Comparison of ENCODE assay signal across 16 cellular contexts in the genomic region with DNA sequence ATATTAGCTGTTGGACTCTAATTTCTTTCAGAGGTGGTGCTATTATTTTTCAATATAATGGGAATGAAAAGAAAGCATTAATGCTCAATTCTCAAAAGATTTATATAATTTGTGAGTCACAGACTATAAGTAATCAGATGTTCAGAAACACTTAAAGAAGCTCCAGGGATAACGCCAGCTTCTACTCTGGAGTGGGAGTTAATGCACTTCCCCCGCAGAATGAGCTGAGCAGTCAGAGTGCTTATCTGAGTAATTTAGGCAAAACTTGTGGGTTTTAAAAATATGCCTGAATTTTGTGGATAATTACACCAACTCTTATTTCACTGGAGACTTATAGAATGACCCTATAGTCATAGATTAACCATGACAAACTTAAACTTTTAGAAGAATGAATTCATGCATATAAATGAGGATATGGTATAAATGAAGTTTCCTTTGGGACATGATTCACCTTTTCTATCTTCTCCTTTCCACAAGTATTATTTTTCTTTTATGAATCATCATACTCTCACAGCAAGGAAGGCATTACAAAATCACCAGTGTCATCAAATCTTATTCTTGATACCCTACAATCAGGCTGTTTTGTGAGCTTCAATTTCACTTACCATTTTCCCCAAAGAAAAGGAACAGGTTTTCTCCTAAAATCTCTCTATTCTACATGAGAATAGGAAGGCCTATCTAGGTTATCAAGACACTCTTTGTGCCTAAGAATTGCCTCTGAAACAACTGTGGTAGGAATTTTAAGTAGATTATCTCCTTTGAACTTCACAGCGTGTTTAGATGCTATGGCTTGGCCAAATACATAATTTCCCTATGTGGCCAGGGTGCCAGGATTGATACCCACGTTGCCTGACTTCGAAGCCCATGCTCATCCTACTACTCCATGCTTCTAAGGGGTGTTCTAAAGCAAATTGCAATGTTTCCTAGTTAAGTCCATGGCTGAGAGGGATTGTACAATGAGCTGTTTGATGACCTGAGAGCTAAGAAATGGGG.
DNase-seq lines count a peak whose midpoint lies in the region; ATAC-seq and TF ChIP-seq lines count a peak whose summit lies in the region.
"Had no signal": no experiment of that assay in that cellular context is flagged by ENCODE, and none has a peak within 500 bp of the region (broad histone marks: within the 10 kb centered on the region; RNA-seq: fewer than 3 reads in every experiment).

No MANE protein-coding gene starts in this region.

- H3K4me2 ChIP-seq in H9 (ENCODE audit: insufficient read depth, insufficient read length, low read length): no peak overlapping the region

- no peak overlapping the region for H4K8ac ChIP-seq in H9 (replicated peaks; ENCODE audit: insufficient read length, low read depth, low read length)

- H3K27me3 Mint-ChIP-seq in H9 (ENCODE audit: low read depth): peaks cover 2% of the 10 kb centered on the region
- H3K27me3 Mint-ChIP-seq: CD4-positive, CD25-positive, alpha-beta regulatory T cell; T-cell had no signal

- no peak overlapping the region for H2BK20ac ChIP-seq in H9 (ENCODE audit: low read depth, low read length, poor library complexity, severe bottlenecking)

- no peaks in the 10 kb centered on the region for H3K27me3 ChIP-seq in H9 (ENCODE audit: insufficient read depth, low read length)

- peaks cover 0 to 2% (median 0%) of the 10 kb centered on the region in 3 experiments; a peak in 2 of 7 replicates for H3K36me3 Mint-ChIP-seq in H9 (ENCODE audit: insufficient read depth in 1 of 3, low read depth in 3 of 3)
- H3K36me3 Mint-ChIP-seq: CD4-positive, CD25-positive, alpha-beta regulatory T cell; T-cell had no signal

- no peak overlapping the region for H3K9ac ChIP-seq in H9 (ENCODE audit: extremely low read depth, insufficient read length, low read length)

- H3K27ac Mint-ChIP-seq in H9: peak overlapping the region in 2 of 3 experiments; percentile 4 to 28; a peak in 2 of 7 replicates
- H3K27ac Mint-ChIP-seq: CD4-positive, CD25-positive, alpha-beta regulatory T cell; T-cell had no signal

- no peak overlapping the region for H2BK120ac ChIP-seq in H9 (ENCODE audit: low read depth, low read length, poor library complexity, severe bottlenecking)

- no peak overlapping the region for H2BK15ac ChIP-seq in H9 (ENCODE audit: low read depth, low read length)

- H4K5ac ChIP-seq in H9 (ENCODE audit: insufficient read length, low read depth, low read length): no peak overlapping the region

- intact Hi-C loops in mucosa of descending colon (cut with DNase I, micrococcal nuclease): no loop called here

- H4K20me1 ChIP-seq in H9 (ENCODE audit: control insufficient read depth, insufficient read depth, insufficient read length): no peaks in the 10 kb centered on the region

- H3K14ac ChIP-seq in H9 (ENCODE audit: insufficient read depth, low read length): no peak overlapping the region

- H3K4me3 ChIP-seq in fibroblast of mammary gland (ENCODE audit: control insufficient read depth, low read depth, low read length) (no peak overlapping the region), mucosa of descending colon (no peak overlapping the region)

- no peak overlapping the region for H3T11ph ChIP-seq in H9 (ENCODE audit: low read length)

- H4K91ac ChIP-seq in H9 (ENCODE audit: insufficient read length, low read depth, low read length): no peak overlapping the region

- H3K18ac ChIP-seq in H9 (ENCODE audit: insufficient read length, low read depth, low read length): no peak overlapping the region

- no peak overlapping the region for H2AK5ac ChIP-seq in H9 (ENCODE audit: insufficient read length, low read length)

- H3K4me3 Mint-ChIP-seq in H9: 0 out of 5 replicates have a peak overlapping the region, but pooled peaks of 1 of the 2 experiments have one; percentile 3
- H3K4me3 Mint-ChIP-seq: CD4-positive, CD25-positive, alpha-beta regulatory T cell; T-cell had no signal

- H3K23ac ChIP-seq in H9 (ENCODE audit: insufficient read length, low read depth, low read length): no peak overlapping the region

- no peak for TF ChIP-seq CTCF in H9 (conservative IDR thresholded peaks at IDR 0.05)
- TF ChIP-seq CTCF in fibroblast of mammary gland (conservative IDR thresholded peaks at IDR 0.05; ENCODE audit: control insufficient read depth, insufficient read depth, low read depth, low read length): no peak
- TF ChIP-seq CTCF in mucosa of descending colon (IDR thresholded peaks at IDR 0.05): no peak

- no peak overlapping the region for H3K27ac ChIP-seq in H9 (ENCODE audit: insufficient read length, low read depth, low read length)

- H3K36me3 ChIP-seq in mucosa of descending colon (ENCODE audit: low read depth): no peaks in the 10 kb centered on the region

- DNase-seq in H9 (no peak), RKO (ENCODE audit: low spot score) (peak; percentile 3), fibroblast of mammary gland (ENCODE audit: low read depth) (peak; percentile 78), putamen (ENCODE audit: low spot score) (peak; percentile 75), mucosa of descending colon (no peak), retina (no peak)
- DNase-seq: activated CD4-positive, CD25-positive, alpha-beta regulatory T cell; activated CD8-positive, alpha-beta memory T cell treated with anti-CD3 and anti-CD28 coated beads, Interleukin-2, amount 50 U/mL, for 48 hours; CD4-positive, CD25-positive, alpha-beta regulatory T cell; dermis blood vessel endothelial cell; NCI-H1105 treated with DMSO at 0.1 percent for 48 hours; NCI-H446; stimulated activated CD4-positive, alpha-beta T cell treated with anti-CD3 and anti-CD28 coated beads, Interleukin-2, amount 100 ng/mL, for 24 hours; T-cell had no signal

- no peak overlapping the region for H3K56ac ChIP-seq in H9 (ENCODE audit: insufficient read length, low read depth, low read length)

- H2BK12ac ChIP-seq in H9 (ENCODE audit: insufficient read length, low read depth, low read length): no peak overlapping the region

- H3K79me1 ChIP-seq in H9 (ENCODE audit: insufficient read depth, low read depth, low read length, poor library complexity, severe bottlenecking): no peaks in the 10 kb centered on the region

- H3K23me2 ChIP-seq in H9 (ENCODE audit: insufficient read length, low read depth, low read length, poor library complexity, severe bottlenecking): no peaks in the 10 kb centered on the region

- H3K4ac ChIP-seq in H9 (ENCODE audit: low read depth, low read length): no peak overlapping the region

- no peaks in the 10 kb centered on the region for H3K79me2 ChIP-seq in H9 (ENCODE audit: insufficient read depth, low read length)

- H2AFZ ChIP-seq in H9 (ENCODE audit: low read length): no peak overlapping the region

- peaks cover 4% of the 10 kb centered on the region; the same call in 1 of the 2 replicates for H3K4me1 ChIP-seq in H9 (ENCODE audit: insufficient read depth, low read length)
- H3K4me1 ChIP-seq in mucosa of descending colon (ENCODE audit: low read depth): no peaks in the 10 kb centered on the region

- no peaks in the 10 kb centered on the region for H3K9me3 Mint-ChIP-seq in H9

- ATAC-seq in GM19351 (IDR thresholded peaks at IDR 0.05; ENCODE audit: unreplicated experiment) (no peak), mucosa of descending colon (no peak)
- ATAC-seq: Panc1, T-cell had no signal

- H2BK5ac ChIP-seq in H9 (ENCODE audit: insufficient read length, low read length): no peak overlapping the region

- WGBS in H9 (ENCODE audit: extremely low coverage, insufficient read length, low lambda C conversion rate): no CpG with 5 or more reads among the region's 5 CpGs

- H3K9me3 ChIP-seq in H9 (ENCODE audit: control insufficient read depth, low read depth, low read length): no peaks in the 10 kb centered on the region
- H3K9me3 ChIP-seq in mucosa of descending colon: peaks cover 29% of the 10 kb centered on the region

- H3K4me1 Mint-ChIP-seq in H9: peaks cover 40 to 41% of the 10 kb centered on the region in 2 experiments
- H3K4me1 Mint-ChIP-seq: CD4-positive, CD25-positive, alpha-beta regulatory T cell had no signal

Comparison
In these comparisons a context has a peak if more than half of its experiments do, and no peak if none do; other contexts are left out.
1. DNase-seq: peak in RKO (single experiment), fibroblast of mammary gland (single experiment) and putamen (single experiment); none in H9 (single experiment), mucosa of descending colon (0 of 3) and retina (single experiment).